Comparison of ENCODE assay signal across 28 cellular contexts in genomic region chrX:107447642-107448041, GRCh38. TPM values are rescaled to one million over a fixed set of nuclear protein-coding genes. Genes with fewer than 3 reads are reported as not detected.
"Had no signal": no experiment of that assay in that cellular context is flagged by ENCODE, and none has a peak within 500 bp of the region (broad histone marks: within the 10 kb centered on the region; RNA-seq: fewer than 3 reads in every experiment).

No MANE protein-coding gene starts in this region.

- H3K27ac Mint-ChIP-seq: activated B cell treated with CpG ODN at 0.5 μM for 24 hours; activated CD4-positive, alpha-beta T cell treated with anti-CD3 and anti-CD28 coated beads for 36 hours; activated naive CD4-positive, alpha-beta T cell treated with anti-CD3 and anti-CD28 coated beads for 36 hours; activated naive CD8-positive, alpha-beta T cell treated with anti-CD3 and anti-CD28 coated beads, Interleukin-2, amount 10 ng/mL, durations not matched to agents 7 days and 5 days; mesothelial cell of epicardium; stimulated activated effector memory CD8-positive, alpha-beta T cell treated with anti-CD3 and anti-CD28 coated beads, Interleukin-12 subunit alpha, Interleukin-12 subunit beta, amount 100 ng/mL, for 72 hours; stimulated activated naive CD8-positive, alpha-beta T cell treated with anti-CD3 and anti-CD28 coated beads, Interleukin-15, amount 100 ng/mL, for 72 hours; type B pancreatic cell had no signal

- H3K27ac ChIP-seq: coronary artery, foreskin keratinocyte, left ventricle myocardium inferior, neutrophil, right lobe of liver, thoracic aorta, vagina had no signal

- H3K4me3 ChIP-seq: coronary artery, left ventricle myocardium inferior, right lobe of liver, thoracic aorta, vagina had no signal

- H3K27me3 Mint-ChIP-seq: activated B cell treated with CpG ODN at 0.5 μM for 24 hours had no signal

- H3K4me3 Mint-ChIP-seq: activated CD4-positive, alpha-beta T cell treated with anti-CD3 and anti-CD28 coated beads for 36 hours; activated naive CD4-positive, alpha-beta T cell treated with anti-CD3 and anti-CD28 coated beads for 36 hours; activated naive CD8-positive, alpha-beta T cell treated with anti-CD3 and anti-CD28 coated beads, Interleukin-2, amount 10 ng/mL, durations not matched to agents 7 days and 5 days; mesothelial cell of epicardium; natural killer cell; stimulated activated effector memory CD8-positive, alpha-beta T cell treated with anti-CD3 and anti-CD28 coated beads, Interleukin-12 subunit alpha, Interleukin-12 subunit beta, amount 100 ng/mL, for 72 hours; stimulated activated naive CD8-positive, alpha-beta T cell treated with anti-CD3 and anti-CD28 coated beads, Interleukin-15, amount 100 ng/mL, for 72 hours had no signal

- H3K4me1 ChIP-seq: foreskin keratinocyte, left ventricle myocardium inferior, vagina had no signal

- H3K36me3 ChIP-seq: left ventricle myocardium inferior, neutrophil, right lobe of liver, thoracic aorta, vagina had no signal

- H3K9me3 Mint-ChIP-seq: activated B cell treated with CpG ODN at 0.5 μM for 24 hours; activated naive CD4-positive, alpha-beta T cell treated with anti-CD3 and anti-CD28 coated beads for 36 hours; activated naive CD8-positive, alpha-beta T cell treated with anti-CD3 and anti-CD28 coated beads, Interleukin-2, amount 10 ng/mL, durations not matched to agents 7 days and 5 days; mesothelial cell of epicardium; natural killer cell; stimulated activated effector memory CD8-positive, alpha-beta T cell treated with anti-CD3 and anti-CD28 coated beads, Interleukin-12 subunit alpha, Interleukin-12 subunit beta, amount 100 ng/mL, for 72 hours; stimulated activated naive CD8-positive, alpha-beta T cell treated with anti-CD3 and anti-CD28 coated beads, Interleukin-15, amount 100 ng/mL, for 72 hours; type B pancreatic cell had no signal

- H3K36me3 Mint-ChIP-seq: activated naive CD8-positive, alpha-beta T cell treated with anti-CD3 and anti-CD28 coated beads, Interleukin-2, amount 10 ng/mL, durations not matched to agents 7 days and 5 days; mesothelial cell of epicardium; natural killer cell; stimulated activated effector memory CD8-positive, alpha-beta T cell treated with anti-CD3 and anti-CD28 coated beads, Interleukin-12 subunit alpha, Interleukin-12 subunit beta, amount 100 ng/mL, for 72 hours; type B pancreatic cell had no signal

- H3K9me3 ChIP-seq: left ventricle myocardium inferior, neutrophil, right lobe of liver, thoracic aorta, vagina had no signal

- DNase-seq: activated B cell treated with CpG ODN at 0.5 μM for 24 hours; activated CD4-positive, alpha-beta T cell treated with anti-CD3 and anti-CD28 coated beads for 36 hours; activated CD4-positive, alpha-beta T cell treated with anti-CD3 and anti-CD28 coated beads, Interleukin-2, amount 50 U/mL, for 4 hours; activated CD8-positive, alpha-beta memory T cell treated with anti-CD3 and anti-CD28 coated beads for 24 hours; activated CD8-positive, alpha-beta memory T cell treated with anti-CD3 and anti-CD28 coated beads, Interleukin-2, amount 50 U/mL, for 48 hours; activated naive CD4-positive, alpha-beta T cell treated with anti-CD3 and anti-CD28 coated beads for 36 hours; activated naive CD8-positive, alpha-beta T cell treated with anti-CD3 and anti-CD28 coated beads, Interleukin-2, amount 10 ng/mL, durations not matched to agents 7 days and 5 days; activated T-cell treated with anti-CD3 and anti-CD28 coated beads, Interleukin-2, amount 50 U/mL, for 48 hours; amniotic stem cell; cerebellar nuclear complex; foreskin keratinocyte; left ventricle myocardium inferior; mammary epithelial cell; natural killer cell; right lobe of liver; small intestine; stimulated activated CD4-positive, alpha-beta T cell treated with anti-CD3 and anti-CD28 coated beads, Interleukin-2, amount 100 ng/mL, for 24 hours; stimulated activated naive CD8-positive, alpha-beta T cell treated with anti-CD3 and anti-CD28 coated beads, Interleukin-15, amount 100 ng/mL, for 72 hours; T-helper 9 cell had no signal

- H3K27me3 ChIP-seq: vagina had no signal

RNA-seq across cellular contexts. Expression of gene FRMPD3, which starts 1.8 kb away (rescaled TPM):
- total RNA-seq: activated CD4-positive, alpha-beta T cell treated with anti-CD3 and anti-CD28 coated beads for 36 hours; activated naive CD4-positive, alpha-beta T cell treated with anti-CD3 and anti-CD28 coated beads for 36 hours; foreskin keratinocyte; glomerular endothelial cell; left ventricle myocardium inferior; right lobe of liver; T-helper 1 cell treated with Interleukin-12 subunit alpha and Interleukin-12 subunit beta and Interleukin-4 antibody, amounts not matched to agents 30 ng/mL and 1 ng/mL, for 36 hours had no signal
- polyA plus RNA-seq: foreskin keratinocyte had no signal
